23 cellular contexts compared by ENCODE assay signal in genomic region chr18:47253101-47253654, GRCh38. TPM values are rescaled to one million over a fixed set of nuclear protein-coding genes. Genes with fewer than 3 reads are reported as not detected.
"Had no signal": no experiment of that assay in that cellular context is flagged by ENCODE, and none has a peak within 500 bp of the region (broad histone marks: within the 10 kb centered on the region; RNA-seq: fewer than 3 reads in every experiment).

No MANE protein-coding gene starts in this region.

- H3K36me3 ChIP-seq: SJCRH30 had no signal

- H3K27ac Mint-ChIP-seq: IgD-negative memory B cell had no signal

- DNase-seq: Kasumi-1, MM.1S, NCI-H1092 treated with DMSO at 0.1 percent for 48 hours, NCI-H1436, NCI-H187, NCI-H2029, NCI-H2081 treated with DMSO at 0.1 percent for 48 hours, NCI-H2171, NCI-H226, NCI-H446, NCI-H510A, NCI-H524 treated with DMSO at 0.1 percent for 48 hours, NCI-H69, NCI-H774, Right ventricle myocardium superior, RPMI8226, SJCRH30 had no signal

- H3K4me2 ChIP-seq: KMS-11 had no signal

- H3K27me3 ChIP-seq: SJCRH30 had no signal

- H3K4me1 ChIP-seq: SJCRH30 had no signal

- H3K4me3 ChIP-seq: K562, SJCRH30 had no signal

- H3K27ac ChIP-seq: HL-60, KMS-11, SJCRH30 had no signal

- ATAC-seq: K562, SK-N-SH treated with all-trans-retinoic acid at 6 μM for 48 hours had no signal

- H3K9ac ChIP-seq: KMS-11 had no signal

- H3K9me3 ChIP-seq: SJCRH30 had no signal

RNA-seq across cellular contexts. Expression of gene SKOR2, which starts 1.7 kb away (rescaled TPM):
- total RNA-seq: K562, M059J, Right ventricle myocardium superior, SJCRH30 had no signal
- polyA plus RNA-seq: IgD-negative memory B cell, K562 had no signal
